ENCODE assay signal across 1 cellular context in the genomic region with DNA sequence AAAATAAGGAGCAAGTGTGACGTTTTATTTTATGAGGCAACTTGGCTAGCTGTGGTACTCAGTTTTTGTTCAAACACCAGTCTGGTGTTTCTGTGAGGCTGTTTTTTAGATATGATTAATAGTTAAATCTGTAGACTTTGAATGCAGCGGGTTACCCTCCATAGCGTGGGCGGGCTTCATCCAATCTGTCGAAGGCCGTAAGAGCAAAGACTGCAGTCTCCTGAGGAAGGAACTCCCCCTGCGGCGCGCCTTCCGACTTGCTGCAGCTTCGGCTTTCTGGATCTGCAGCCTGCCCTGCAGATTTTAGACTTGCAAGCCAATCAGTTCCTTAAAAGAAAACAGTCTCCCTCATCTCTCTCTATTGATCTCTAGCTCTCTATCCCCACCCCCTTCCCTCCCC.
TF ChIP-seq lines count a peak whose summit lies in the region.

No MANE protein-coding gene starts in this region.

TF ChIP-seq in GM23338, 12 proteins besides CTCF, POLR2A, EP300 and RAD21 (continued from another document):
- TF ChIP-seq, protein P1, sequence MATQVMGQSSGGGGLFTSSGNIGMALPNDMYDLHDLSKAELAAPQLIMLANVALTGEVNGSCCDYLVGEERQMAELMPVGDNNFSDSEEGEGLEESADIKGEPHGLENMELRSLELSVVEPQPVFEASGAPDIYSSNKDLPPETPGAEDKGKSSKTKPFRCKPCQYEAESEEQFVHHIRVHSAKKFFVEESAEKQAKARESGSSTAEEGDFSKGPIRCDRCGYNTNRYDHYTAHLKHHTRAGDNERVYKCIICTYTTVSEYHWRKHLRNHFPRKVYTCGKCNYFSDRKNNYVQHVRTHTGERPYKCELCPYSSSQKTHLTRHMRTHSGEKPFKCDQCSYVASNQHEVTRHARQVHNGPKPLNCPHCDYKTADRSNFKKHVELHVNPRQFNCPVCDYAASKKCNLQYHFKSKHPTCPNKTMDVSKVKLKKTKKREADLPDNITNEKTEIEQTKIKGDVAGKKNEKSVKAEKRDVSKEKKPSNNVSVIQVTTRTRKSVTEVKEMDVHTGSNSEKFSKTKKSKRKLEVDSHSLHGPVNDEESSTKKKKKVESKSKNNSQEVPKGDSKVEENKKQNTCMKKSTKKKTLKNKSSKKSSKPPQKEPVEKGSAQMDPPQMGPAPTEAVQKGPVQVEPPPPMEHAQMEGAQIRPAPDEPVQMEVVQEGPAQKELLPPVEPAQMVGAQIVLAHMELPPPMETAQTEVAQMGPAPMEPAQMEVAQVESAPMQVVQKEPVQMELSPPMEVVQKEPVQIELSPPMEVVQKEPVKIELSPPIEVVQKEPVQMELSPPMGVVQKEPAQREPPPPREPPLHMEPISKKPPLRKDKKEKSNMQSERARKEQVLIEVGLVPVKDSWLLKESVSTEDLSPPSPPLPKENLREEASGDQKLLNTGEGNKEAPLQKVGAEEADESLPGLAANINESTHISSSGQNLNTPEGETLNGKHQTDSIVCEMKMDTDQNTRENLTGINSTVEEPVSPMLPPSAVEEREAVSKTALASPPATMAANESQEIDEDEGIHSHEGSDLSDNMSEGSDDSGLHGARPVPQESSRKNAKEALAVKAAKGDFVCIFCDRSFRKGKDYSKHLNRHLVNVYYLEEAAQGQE (IDR thresholded peaks at IDR 0.05; ENCODE audit: unreplicated experiment): no peak
- TF ChIP-seq POLR2AphosphoS5 (IDR thresholded peaks at IDR 0.05; ENCODE audit: low read depth): no peak
- TF ChIP-seq, protein P2, sequence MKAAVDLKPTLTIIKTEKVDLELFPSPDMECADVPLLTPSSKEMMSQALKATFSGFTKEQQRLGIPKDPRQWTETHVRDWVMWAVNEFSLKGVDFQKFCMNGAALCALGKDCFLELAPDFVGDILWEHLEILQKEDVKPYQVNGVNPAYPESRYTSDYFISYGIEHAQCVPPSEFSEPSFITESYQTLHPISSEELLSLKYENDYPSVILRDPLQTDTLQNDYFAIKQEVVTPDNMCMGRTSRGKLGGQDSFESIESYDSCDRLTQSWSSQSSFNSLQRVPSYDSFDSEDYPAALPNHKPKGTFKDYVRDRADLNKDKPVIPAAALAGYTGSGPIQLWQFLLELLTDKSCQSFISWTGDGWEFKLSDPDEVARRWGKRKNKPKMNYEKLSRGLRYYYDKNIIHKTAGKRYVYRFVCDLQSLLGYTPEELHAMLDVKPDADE (IDR thresholded peaks at IDR 0.05): no peak
- no peak for TF ChIP-seq NANOG (IDR thresholded peaks at IDR 0.05; ENCODE audit: borderline replicate concordance)
- TF ChIP-seq EZH2phosphoT487 (IDR thresholded peaks at IDR 0.05; ENCODE audit: unreplicated experiment): no peak
- TF ChIP-seq CREB1 (CRISPR knock-in tag; IDR thresholded peaks at IDR 0.05; ENCODE audit: low read depth): no peak
- TF ChIP-seq JUNB (IDR thresholded peaks at IDR 0.05; ENCODE audit: unreplicated experiment): no peak
